In the genomic region with DNA sequence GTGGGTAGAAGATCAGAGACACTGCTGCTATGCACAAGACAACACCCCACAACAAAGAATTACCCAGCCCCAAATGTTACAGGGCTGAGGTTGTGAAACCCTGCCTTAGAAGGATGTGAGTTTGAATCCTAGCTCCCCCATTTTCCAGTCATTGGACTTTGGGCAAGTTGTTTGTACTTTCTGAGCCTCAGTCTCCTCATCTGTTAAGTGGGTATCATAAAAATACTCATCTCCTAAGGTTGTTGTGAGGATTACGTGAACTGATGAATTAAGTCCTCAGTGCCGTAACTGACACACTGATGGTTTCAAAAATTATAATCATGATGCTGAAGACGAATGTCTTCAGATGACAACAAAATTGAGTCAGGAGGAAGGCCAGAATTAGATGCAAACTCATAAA, we compare ENCODE assay signal across 21 cellular contexts. TPM values are rescaled to one million over a fixed set of nuclear protein-coding genes. Genes with fewer than 3 reads are reported as not detected.
"Had no signal": no experiment of that assay in that cellular context is flagged by ENCODE, and none has a peak within 500 bp of the region (broad histone marks: within the 10 kb centered on the region; RNA-seq: fewer than 3 reads in every experiment).

No MANE protein-coding gene starts in this region.

- H3K9me3 Mint-ChIP-seq: activated naive CD8-positive, alpha-beta T cell treated with anti-CD3 and anti-CD28 coated beads for 36 hours; activated T-helper 1 cell treated with anti-CD3 and anti-CD28 coated beads, Interleukin-12 subunit alpha, Interleukin-12 subunit beta, Interleukin-2, Interleukin-4 antibody, amounts not matched to agents 30 ng/mL and 10 ng/mL and 1 ng/mL, durations not matched to agents 14 hours and 24 hours and 36 hours; T-helper 2 cell treated with Interferon-gamma antibody and Interleukin-4, amounts not matched to agents 5 μg/mL and 100 μg/mL, for 36 hours; WTC11 had no signal

- ATAC-seq: activated CD4-positive, alpha-beta T cell treated with anti-CD3 and anti-CD28 coated beads for 36 hours; left ventricle myocardium superior; naive thymus-derived CD8-positive, alpha-beta T cell; pancreas; upper lobe of right lung; WTC11 had no signal

- H3K27ac ChIP-seq: pancreas, thoracic aorta had no signal

- H3K36me3 Mint-ChIP-seq: activated naive CD8-positive, alpha-beta T cell treated with anti-CD3 and anti-CD28 coated beads for 36 hours; immature natural killer cell; memory B cell; naive thymus-derived CD8-positive, alpha-beta T cell; WTC11 had no signal

- H3K27me3 ChIP-seq: pancreas, upper lobe of right lung had no signal

- H3K27ac Mint-ChIP-seq: activated CD4-positive, alpha-beta T cell treated with anti-CD3 and anti-CD28 coated beads for 36 hours; activated naive CD8-positive, alpha-beta T cell treated with anti-CD3 and anti-CD28 coated beads for 36 hours; activated T-helper 1 cell treated with anti-CD3 and anti-CD28 coated beads, Interleukin-12 subunit alpha, Interleukin-12 subunit beta, Interleukin-2, Interleukin-4 antibody, amounts not matched to agents 30 ng/mL and 10 ng/mL and 1 ng/mL, durations not matched to agents 14 hours and 24 hours and 36 hours; immature natural killer cell; memory B cell; stimulated activated naive CD8-positive, alpha-beta T cell treated with anti-CD3 and anti-CD28 coated beads, Interleukin-15, Interleukin-2, amounts not matched to agents 100 ng/mL and 50 ng/mL, for 24 hours; T-helper 2 cell treated with Interferon-gamma antibody and Interleukin-4, amounts not matched to agents 5 μg/mL and 100 μg/mL, for 36 hours had no signal

- H3K4me3 ChIP-seq: pancreas, thoracic aorta, upper lobe of right lung had no signal

- H3K36me3 ChIP-seq: pancreas, thoracic aorta, upper lobe of right lung had no signal

- H3K9me3 ChIP-seq: pancreas, thoracic aorta, upper lobe of right lung had no signal

- DNase-seq: activated CD4-positive, alpha-beta T cell treated with anti-CD3 and anti-CD28 coated beads for 36 hours; activated CD4-positive, alpha-beta T cell treated with anti-CD3 and anti-CD28 coated beads, Interleukin-2, amount 50 U/mL, for 48 hours; activated naive CD8-positive, alpha-beta T cell treated with anti-CD3 and anti-CD28 coated beads for 36 hours; amygdala; caudate nucleus; erythroblast; immature natural killer cell; kidney glomerular epithelial cell; left ventricle myocardium superior; naive thymus-derived CD8-positive, alpha-beta T cell; pancreas; stimulated activated CD4-positive, alpha-beta T cell treated with anti-CD3 and anti-CD28 coated beads, Interleukin-15, amount 100 ng/mL, for 24 hours; stimulated activated CD4-positive, alpha-beta T cell treated with anti-CD3 and anti-CD28 coated beads, Interleukin-2, amount 100 ng/mL, for 48 hours; upper lobe of right lung had no signal

- H3K27me3 Mint-ChIP-seq: stimulated activated naive CD8-positive, alpha-beta T cell treated with anti-CD3 and anti-CD28 coated beads, Interleukin-15, Interleukin-2, amounts not matched to agents 100 ng/mL and 50 ng/mL, for 24 hours had no signal

- H3K4me3 Mint-ChIP-seq: activated CD4-positive, alpha-beta T cell treated with anti-CD3 and anti-CD28 coated beads for 36 hours; activated naive CD8-positive, alpha-beta T cell treated with anti-CD3 and anti-CD28 coated beads for 36 hours; activated T-helper 1 cell treated with anti-CD3 and anti-CD28 coated beads, Interleukin-12 subunit alpha, Interleukin-12 subunit beta, Interleukin-2, Interleukin-4 antibody, amounts not matched to agents 30 ng/mL and 10 ng/mL and 1 ng/mL, durations not matched to agents 14 hours and 24 hours and 36 hours; brain; immature natural killer cell; memory B cell; naive thymus-derived CD8-positive, alpha-beta T cell; stimulated activated naive CD8-positive, alpha-beta T cell treated with anti-CD3 and anti-CD28 coated beads, Interleukin-15, Interleukin-2, amounts not matched to agents 100 ng/mL and 50 ng/mL, for 24 hours; T-helper 2 cell treated with Interferon-gamma antibody and Interleukin-4, amounts not matched to agents 5 μg/mL and 100 μg/mL, for 36 hours; WTC11 had no signal

RNA-seq across cellular contexts. Expression of gene RHOBTB1, which starts 30.3 kb away (rescaled TPM):
- total RNA-seq: activated T-helper 1 cell treated with anti-CD3 and anti-CD28 coated beads, Interleukin-12 subunit alpha, Interleukin-12 subunit beta, Interleukin-2, Interleukin-4 antibody, amounts not matched to agents 30 ng/mL and 10 ng/mL and 1 ng/mL, durations not matched to agents 14 hours and 24 hours and 36 hours had no signal
- polyA plus RNA-seq: naive thymus-derived CD8-positive, alpha-beta T cell had no signal
